26 cellular contexts compared by ENCODE assay signal in genomic region chrX:143336261-143336660, GRCh38.
"Had no signal": no experiment of that assay in that cellular context is flagged by ENCODE, and none has a peak within 500 bp of the region (broad histone marks: within the 10 kb centered on the region; RNA-seq: fewer than 3 reads in every experiment).

No MANE protein-coding gene starts in this region.

- H3K27ac ChIP-seq: stomach, suprapubic skin, testis, thoracic aorta, thyroid gland, tibial artery, tibial nerve, transverse colon, upper lobe of left lung, upper lobe of right lung, uterus, vagina had no signal

- H3K9me3 ChIP-seq: stomach, suprapubic skin, testis, thoracic aorta, thyroid gland, tibial artery, tibial nerve, transverse colon, upper lobe of left lung, upper lobe of right lung, uterus, vagina had no signal

- H3K4me1 ChIP-seq: stomach, suprapubic skin, testis, thyroid gland, tibial artery, tibial nerve, transverse colon, upper lobe of left lung, upper lobe of right lung, uterus, vagina had no signal

- ATAC-seq: stimulated activated effector memory CD8-positive, alpha-beta T cell treated with anti-CD3 and anti-CD28 coated beads, Interleukin-12 subunit alpha, Interleukin-12 subunit beta, amount 100 ng/mL, for 72 hours; stimulated activated memory B cell treated with anti-CD40 and anti-IgM and Interleukin-4, amounts not matched to agents 10 μg/mL and 1 μg/mL and 100 μg/mL, for 72 hours; stimulated activated naive B cell treated with anti-CD40 and anti-IgM and Interleukin-4, amounts not matched to agents 10 μg/mL and 1 μg/mL and 100 μg/mL, for 72 hours; stimulated activated naive CD8-positive, alpha-beta T cell treated with anti-CD3 and anti-CD28 coated beads, Interleukin-15, amount 100 ng/mL, for 72 hours; stimulated activated naive CD8-positive, alpha-beta T cell treated with anti-CD3 and anti-CD28 coated beads, Interleukin-15, Interleukin-2, amounts not matched to agents 100 U/mL and 50 U/mL, for 24 hours; upper lobe of right lung had no signal

- H3K27me3 ChIP-seq: stomach, suprapubic skin, testis, thyroid gland, tibial artery, tibial nerve, transverse colon, upper lobe of left lung, upper lobe of right lung, uterus, vagina had no signal

- DNase-seq: stimulated activated CD4-positive, alpha-beta T cell treated with anti-CD3 and anti-CD28 coated beads, Interleukin-2, amount 100 ng/mL, for 48 hours; stimulated activated CD4-positive, alpha-beta T cell treated with anti-CD3 and anti-CD28 coated beads, Interleukin-4, amount 100 ng/mL, for 1 hour; stimulated activated CD4-positive, alpha-beta T cell treated with anti-CD3 and anti-CD28 coated beads, Interleukin-4, amount 100 ng/mL, for 24 hours; stimulated activated CD4-positive, alpha-beta T cell treated with anti-CD3 and anti-CD28 coated beads, Interleukin-4, amount 100 ng/mL, for 4 hours; stimulated activated CD8-positive, alpha-beta memory T cell treated with anti-CD3 and anti-CD28 coated beads, Interleukin-4, amount 100 ng/mL, for 48 hours; stimulated activated naive B cell treated with anti-CD40 and anti-IgM and Interleukin-4, amounts not matched to agents 10 μg/mL and 1 μg/mL and 100 μg/mL, for 72 hours; stimulated activated naive CD4-positive, alpha-beta T cell; stimulated activated naive CD4-positive, alpha-beta T cell treated with Interleukin-2 at 50 U/mL for 16 hours; stimulated activated naive CD8-positive, alpha-beta T cell treated with anti-CD3 and anti-CD28 coated beads, Interleukin-15, amount 100 ng/mL, for 72 hours; stimulated activated naive CD8-positive, alpha-beta T cell treated with anti-CD3 and anti-CD28 coated beads, Interleukin-15, Interleukin-2, amounts not matched to agents 100 U/mL and 50 U/mL, for 24 hours; stomach; substantia nigra; testis; thyroid gland; tibial artery; transverse colon; trophoblast cell; upper lobe of left lung; upper lobe of right lung; uterus had no signal

- H3K4me3 ChIP-seq: stomach, suprapubic skin, testis, thoracic aorta, thyroid gland, tibial artery, tibial nerve, transverse colon, upper lobe of left lung, upper lobe of right lung, uterus, vagina had no signal

- H3K36me3 ChIP-seq: stomach, suprapubic skin, thoracic aorta, thyroid gland, tibial artery, tibial nerve, transverse colon, upper lobe of left lung, upper lobe of right lung, uterus, vagina had no signal
